ENCODE assay signal across 14 cellular contexts in the genomic region with DNA sequence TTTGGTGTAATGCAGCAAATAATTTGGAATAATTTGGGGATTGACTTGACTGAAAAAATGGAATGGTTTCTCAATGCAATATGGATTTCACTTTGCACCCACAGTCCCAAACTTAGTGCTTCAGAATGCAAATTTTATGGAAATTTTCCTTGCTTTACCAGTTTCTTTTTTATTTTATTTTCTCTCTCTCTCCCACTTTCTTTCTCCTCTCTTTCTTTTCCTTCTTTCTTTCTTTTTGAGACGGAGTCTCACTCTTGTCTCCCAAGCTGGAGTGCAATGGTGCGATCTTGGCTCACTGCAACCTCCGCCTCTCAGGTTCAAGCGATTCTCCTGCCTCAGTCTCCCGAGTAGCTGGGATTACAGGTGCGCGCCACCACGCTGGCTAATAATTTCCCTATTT.
DNase-seq lines count a peak whose midpoint lies in the region; ATAC-seq and TF ChIP-seq lines count a peak whose summit lies in the region.
"Had no signal": no experiment of that assay in that cellular context is flagged by ENCODE, and none has a peak within 500 bp of the region (broad histone marks: within the 10 kb centered on the region; RNA-seq: fewer than 3 reads in every experiment).

No MANE protein-coding gene starts in this region.

- no peak overlapping the region for H3K27ac ChIP-seq in DOHH2 (ENCODE audit: low read depth, low read length)
- no peak overlapping the region for H3K27ac ChIP-seq in sigmoid colon
- H3K27ac ChIP-seq: ovary had no signal

- 91 to 94% methylated on average over 8 of the region's 8 CpGs for WGBS in sigmoid colon, 2 donors

- peaks cover 54% of the 10 kb centered on the region for H3K4me1 Mint-ChIP-seq in activated naive CD4-positive, alpha-beta T cell treated with anti-CD3 and anti-CD28 coated beads, Interleukin-2, amount 10 ng/mL, durations not matched to agents 7 days and 5 days
- H3K4me1 Mint-ChIP-seq in activated T-helper 1 cell treated with anti-CD3 and anti-CD28 coated beads, Interleukin-12 subunit alpha, Interleukin-12 subunit beta, Interleukin-2, Interleukin-4 antibody, amounts not matched to agents 30 ng/mL and 10 ng/mL and 1 ng/mL, durations not matched to agents 14 hours and 24 hours and 36 hours (ENCODE audit: low read depth) = peaks cover 60% of the 10 kb centered on the region

- no peaks in the 10 kb centered on the region for H3K9me2 ChIP-seq in DOHH2 (replicated peaks; ENCODE audit: control insufficient read depth, low read length)

- peak overlapping the region; percentile 17 for H3K4me2 ChIP-seq in DOHH2 (ENCODE audit: low read length)

- no peak for TF ChIP-seq EP300 in sigmoid colon (IDR thresholded peaks at IDR 0.05)

- CTCF ChIA-PET in activated naive CD4-positive, alpha-beta T cell treated with anti-CD3 and anti-CD28 coated beads, Interleukin-2, amount 10 ng/mL, durations not matched to agents 7 days and 5 days (lab: Charles Lee) = interaction anchor here (0.8 to 3.9 kb wide), 13 partner anchors 9 to 200 kb away, joined by 3 to 31 read pairs (median 6); no protein-coding TSS in a partner anchor

- no peak for ATAC-seq in GM21515 (IDR thresholded peaks at IDR 0.05; ENCODE audit: unreplicated experiment)

- H3K36me3 ChIP-seq in DOHH2 (ENCODE audit: control insufficient read depth, low read length) (peaks cover 24% of the 10 kb centered on the region), sigmoid colon (no peaks in the 10 kb centered on the region)
- H3K36me3 ChIP-seq: ovary had no signal

- H3K4me3 ChIP-seq in DOHH2 (ENCODE audit: low read length) = no peak overlapping the region
- no peak overlapping the region for H3K4me3 ChIP-seq in sigmoid colon

- TF ChIP-seq CTCF in DOHH2 (IDR thresholded peaks at IDR 0.05; ENCODE audit: low read depth, low read length, poor library complexity, severe bottlenecking) (no peak), sigmoid colon (IDR thresholded peaks at IDR 0.05) (no peak)

- DNase-seq in activated naive CD4-positive, alpha-beta T cell treated with anti-CD3 and anti-CD28 coated beads, Interleukin-2, amount 10 ng/mL, durations not matched to agents 7 days and 5 days = no peak
- DNase-seq in activated naive CD4-positive, alpha-beta T cell treated with anti-CD3 and anti-CD28 coated beads, Interleukin-2, amount 50 U/mL, for 16 hours = no peak
- DNase-seq in activated T-helper 1 cell treated with anti-CD3 and anti-CD28 coated beads, Interleukin-12 subunit alpha, Interleukin-12 subunit beta, Interleukin-2, Interleukin-4 antibody, amounts not matched to agents 30 ng/mL and 10 ng/mL and 1 ng/mL, durations not matched to agents 14 hours and 24 hours and 36 hours (ENCODE audit: low spot score) = no peak
- DNase-seq in sigmoid colon (peak; percentile 20), NCI-H146 (lab: John Stamatoyannopoulos, UW) (no peak), putamen (ENCODE audit: low spot score) (no peak)
- DNase-seq: foreskin melanocyte, GDM1, NCI-H1417 treated with DMSO at 0.1 percent for 48 hours, NCI-H2171, SIG-M5 had no signal

- no peak for TF ChIP-seq POLR2A in sigmoid colon (IDR thresholded peaks at IDR 0.05)

- H3K36me3 Mint-ChIP-seq in activated naive CD4-positive, alpha-beta T cell treated with anti-CD3 and anti-CD28 coated beads, Interleukin-2, amount 10 ng/mL, durations not matched to agents 7 days and 5 days = no peaks in the 10 kb centered on the region
- H3K36me3 Mint-ChIP-seq in activated T-helper 1 cell treated with anti-CD3 and anti-CD28 coated beads, Interleukin-12 subunit alpha, Interleukin-12 subunit beta, Interleukin-2, Interleukin-4 antibody, amounts not matched to agents 30 ng/mL and 10 ng/mL and 1 ng/mL, durations not matched to agents 14 hours and 24 hours and 36 hours (ENCODE audit: low read depth) = peaks cover 4% of the 10 kb centered on the region

- H3K79me2 ChIP-seq in DOHH2 (ENCODE audit: control insufficient read depth, low read length) = no peaks in the 10 kb centered on the region

- H3K27me3 Mint-ChIP-seq in activated naive CD4-positive, alpha-beta T cell treated with anti-CD3 and anti-CD28 coated beads, Interleukin-2, amount 10 ng/mL, durations not matched to agents 7 days and 5 days = peaks cover 14% of the 10 kb centered on the region
- peaks cover 8% of the 10 kb centered on the region for H3K27me3 Mint-ChIP-seq in activated T-helper 1 cell treated with anti-CD3 and anti-CD28 coated beads, Interleukin-12 subunit alpha, Interleukin-12 subunit beta, Interleukin-2, Interleukin-4 antibody, amounts not matched to agents 30 ng/mL and 10 ng/mL and 1 ng/mL, durations not matched to agents 14 hours and 24 hours and 36 hours (ENCODE audit: insufficient read depth)

- H3K9me3 ChIP-seq in DOHH2 (ENCODE audit: control insufficient read depth, insufficient read depth, low read length) (no peaks in the 10 kb centered on the region), sigmoid colon (no peaks in the 10 kb centered on the region)
- H3K9me3 ChIP-seq: ovary had no signal

- no peaks in the 10 kb centered on the region for H4K20me1 ChIP-seq in DOHH2 (ENCODE audit: control insufficient read depth, insufficient read depth, low read depth, low read length)

- peak overlapping the region; percentile 49 for H3K4me3 Mint-ChIP-seq in activated naive CD4-positive, alpha-beta T cell treated with anti-CD3 and anti-CD28 coated beads, Interleukin-2, amount 10 ng/mL, durations not matched to agents 7 days and 5 days
- H3K4me3 Mint-ChIP-seq in activated T-helper 1 cell treated with anti-CD3 and anti-CD28 coated beads, Interleukin-12 subunit alpha, Interleukin-12 subunit beta, Interleukin-2, Interleukin-4 antibody, amounts not matched to agents 30 ng/mL and 10 ng/mL and 1 ng/mL, durations not matched to agents 14 hours and 24 hours and 36 hours = peak overlapping the region; percentile 70

- peaks cover 13% of the 10 kb centered on the region for H3F3A ChIP-seq in DOHH2 (ENCODE audit: control insufficient read depth, insufficient read depth)

- H3K27ac Mint-ChIP-seq in activated naive CD4-positive, alpha-beta T cell treated with anti-CD3 and anti-CD28 coated beads, Interleukin-2, amount 10 ng/mL, durations not matched to agents 7 days and 5 days = peak overlapping the region; percentile 90
- peak overlapping the region; percentile 88 for H3K27ac Mint-ChIP-seq in activated T-helper 1 cell treated with anti-CD3 and anti-CD28 coated beads, Interleukin-12 subunit alpha, Interleukin-12 subunit beta, Interleukin-2, Interleukin-4 antibody, amounts not matched to agents 30 ng/mL and 10 ng/mL and 1 ng/mL, durations not matched to agents 14 hours and 24 hours and 36 hours

- H3K27me3 ChIP-seq in DOHH2 (ENCODE audit: control insufficient read depth, low read length) (no peaks in the 10 kb centered on the region), sigmoid colon (peaks cover 0 to 20% (median 8%) of the 10 kb centered on the region in 3 donors)
- H3K27me3 ChIP-seq: ovary had no signal

- H3K4me1 ChIP-seq in DOHH2 (ENCODE audit: control insufficient read depth, low read length) = peaks cover 30% of the 10 kb centered on the region
- peaks cover 0 to 10% (median 8%) of the 10 kb centered on the region in 4 donors for H3K4me1 ChIP-seq in sigmoid colon

- no peaks in the 10 kb centered on the region for H3K9me3 Mint-ChIP-seq in activated naive CD4-positive, alpha-beta T cell treated with anti-CD3 and anti-CD28 coated beads, Interleukin-2, amount 10 ng/mL, durations not matched to agents 7 days and 5 days
- H3K9me3 Mint-ChIP-seq in activated T-helper 1 cell treated with anti-CD3 and anti-CD28 coated beads, Interleukin-12 subunit alpha, Interleukin-12 subunit beta, Interleukin-2, Interleukin-4 antibody, amounts not matched to agents 30 ng/mL and 10 ng/mL and 1 ng/mL, durations not matched to agents 14 hours and 24 hours and 36 hours = peaks cover 5% of the 10 kb centered on the region

- intact Hi-C loops in activated T-helper 1 cell treated with anti-CD3 and anti-CD28 coated beads, Interleukin-12 subunit alpha, Interleukin-12 subunit beta, Interleukin-2, Interleukin-4 antibody, amounts not matched to agents 30 ng/mL and 10 ng/mL and 1 ng/mL, durations not matched to agents 14 hours and 24 hours and 36 hours (cut with micrococcal nuclease) = loop anchor here (1.0 to 5.0 kb wide), 9 partner anchors 11 to 200 kb away; a partner anchor contains a TSS
- intact Hi-C loops in sigmoid colon (cut with DNase I) = loop anchor here (2.0 to 5.0 kb wide), 3 partner anchors 92 to 277 kb away; a partner anchor contains a TSS
